In genomic region chr17:29407856-29408255, GRCh38 we compare ENCODE assay signal across 34 cellular contexts. TPM values are rescaled to one million over a fixed set of nuclear protein-coding genes. Genes with fewer than 3 reads are reported as not detected.
DNase-seq lines count a peak whose midpoint lies in the region; ATAC-seq, FAIRE-seq and TF ChIP-seq lines count a peak whose summit lies in the region.
"Had no signal": no experiment of that assay in that cellular context is flagged by ENCODE, and none has a peak within 500 bp of the region (broad histone marks: within the 10 kb centered on the region; RNA-seq: fewer than 3 reads in every experiment).

No MANE protein-coding gene starts in this region.

- H3K18ac ChIP-seq in trophoblast cell (ENCODE audit: low read length), result no peak overlapping the region

- BruUV-seq in endothelial cell of umbilical vein (replicated peaks; lab: Mats Ljungman, UMichigan), result no TSS peak

- H3K9ac ChIP-seq in SK-N-SH (no peak overlapping the region), endothelial cell of umbilical vein (replicated peaks; ENCODE audit: extremely low read depth, insufficient read depth, low read length) (no peak overlapping the region), trophoblast cell (ENCODE audit: low read length) (no peak overlapping the region)

- H3K4me2 ChIP-seq in SK-N-SH (no peak overlapping the region), endothelial cell of umbilical vein (ENCODE audit: insufficient read depth, low read length) (no peak overlapping the region), trophoblast cell (ENCODE audit: low read length) (no peak overlapping the region)
- H3K4me2 ChIP-seq: hepatocyte, PC-9 had no signal

- no peak overlapping the region for H2AFZ ChIP-seq in SK-N-SH (ENCODE audit: low read depth)
- no peak overlapping the region for H2AFZ ChIP-seq in endothelial cell of umbilical vein (ENCODE audit: low read depth, low read length)
- H2AFZ ChIP-seq in trophoblast cell (ENCODE audit: insufficient read depth, low read length, poor library complexity), result no peak overlapping the region
- H2AFZ ChIP-seq: hepatocyte, PC-9 had no signal

- H4K91ac ChIP-seq in trophoblast cell (ENCODE audit: low read depth, low read length), result no peak overlapping the region

- H3K27ac ChIP-seq in SK-N-SH (ENCODE audit: low read depth in 2 of 2, low read length in 1 of 2) (no peak overlapping the region), RWPE1 (peak overlapping the region; percentile 36), endothelial cell of umbilical vein (ENCODE audit: insufficient read depth, low read depth, low read length) (no peak overlapping the region), trophoblast cell (ENCODE audit: low read depth, low read length) (no peak overlapping the region)
- H3K27ac ChIP-seq: 22Rv1, esophagus muscularis mucosa, hepatocyte, PC-9, right atrium auricular region, suprapubic skin, WERI-Rb-1 had no signal

- peaks cover 96% of the 10 kb centered on the region for H4K20me1 ChIP-seq in SK-N-SH (ENCODE audit: insufficient read depth)
- H4K20me1 ChIP-seq in endothelial cell of umbilical vein (replicated peaks; ENCODE audit: control insufficient read depth, extremely low read depth, insufficient read depth, low read length), result peaks cover 21% of the 10 kb centered on the region

- H2BK12ac ChIP-seq in trophoblast cell (ENCODE audit: low read length), result no peak overlapping the region

- TF ChIP-seq RAD21 in SK-N-SH (IDR thresholded peaks at IDR 0.05; ENCODE audit: low read length), result no peak

- TF ChIP-seq POLR2A in endothelial cell of umbilical vein (IDR thresholded peaks at IDR 0.05; ENCODE audit: low read depth, low read length), result no peak

- H3K9me1 ChIP-seq in endothelial cell of umbilical vein (replicated peaks; ENCODE audit: control insufficient read depth, extremely low read depth, insufficient read depth, low read length), result no peaks in the 10 kb centered on the region

- no peak overlapping the region for H2BK120ac ChIP-seq in trophoblast cell (ENCODE audit: insufficient read depth, low read length, poor library complexity)

- TF ChIP-seq CTCF in SK-N-SH (IDR thresholded peaks at IDR 0.05) (no peak), RWPE1 (conservative IDR thresholded peaks at IDR 0.05; ENCODE audit: low read depth) (no peak), endothelial cell of umbilical vein (IDR thresholded peaks at IDR 0.05; ENCODE audit: extremely low read depth in 1 of 2, insufficient read depth in 1 of 2, low read depth in 1 of 2, low read length in 2 of 2) (no peak)

- H3K79me2 ChIP-seq in SK-N-SH (ENCODE audit: insufficient read depth), result peaks cover 99% of the 10 kb centered on the region
- peaks cover 80% of the 10 kb centered on the region for H3K79me2 ChIP-seq in endothelial cell of umbilical vein (ENCODE audit: control insufficient read depth, insufficient read depth, low read length)
- H3K79me2 ChIP-seq in trophoblast cell (ENCODE audit: control insufficient read depth, insufficient read depth, low read length, poor library complexity), result peaks cover 13% of the 10 kb centered on the region

- intact Hi-C loops in endothelial cell of umbilical vein (cut with micrococcal nuclease) (no loop called here), left ventricle myocardium superior (cut with micrococcal nuclease) (no loop called here)

- H3K79me1 ChIP-seq in trophoblast cell (ENCODE audit: low read length), result no peaks in the 10 kb centered on the region

- H3K4me3 ChIP-seq in SK-N-SH (ENCODE audit: low read depth in 2 of 2, low read length in 1 of 2), result no peak overlapping the region
- no peak overlapping the region for H3K4me3 ChIP-seq in endothelial cell of umbilical vein (replicated peaks in 1 of 3; ENCODE audit: insufficient read depth in 1 of 3, low read depth in 1 of 3, low read length in 3 of 3)
- H3K4me3 ChIP-seq in trophoblast cell (ENCODE audit: low read depth, low read length), result no peak overlapping the region
- H3K4me3 ChIP-seq: esophagus muscularis mucosa, hepatocyte, PC-9, right atrium auricular region, suprapubic skin had no signal

- DNase-seq in SK-N-SH (no peak), RWPE1 (ENCODE audit: low spot score) (no peak), endothelial cell of umbilical vein (ENCODE audit: low read depth, low spot score) (no peak), trophoblast cell (peak; percentile 6 to 46), NCI-H69 (lab: John Stamatoyannopoulos, UW) (no peak), left ventricle myocardium superior (no peak), iPS-NIHi11 (ENCODE audit: low spot score) (no peak)
- DNase-seq: activated CD4-positive, alpha-beta T cell treated with anti-CD3 and anti-CD28 coated beads for 4 hours; activated gamma-delta T cell treated with Interleukin-2 at 50 U/mL for 16 hours; activated T-cell treated with anti-CD3 and anti-CD28 coated beads, Interleukin-2, amount 50 U/mL, for 1 hour; C1 segment of cervical spinal cord; central memory CD4-positive, alpha-beta T cell; endodermal cell; GOT3; KBM-7; NCI-H1105; NCI-H187 treated with DMSO at 0.1 percent for 48 hours; NCI-H524; PC-9; SHP77; small intestine; stimulated activated naive CD4-positive, alpha-beta T cell; T-helper 9 cell; WERI-Rb-1 had no signal

- ATAC-seq in SK-N-SH treated with all-trans-retinoic acid at 6 μM for 48 hours, result peak; percentile 19; the same call in 2 of the 3 replicates
- no peak for ATAC-seq in left ventricle myocardium superior

- peaks cover 0 to 11% of the 10 kb centered on the region in 2 experiments; a peak in 1 of 4 replicates for H3K4me1 ChIP-seq in SK-N-SH (ENCODE audit: control insufficient read depth in 1 of 2, insufficient read depth in 2 of 2, low read depth in 1 of 2, low read length in 1 of 2)
- H3K4me1 ChIP-seq in endothelial cell of umbilical vein (ENCODE audit: control insufficient read depth, extremely low read depth, insufficient read depth, low read length), result peaks cover 13% of the 10 kb centered on the region
- H3K4me1 ChIP-seq in trophoblast cell (ENCODE audit: control insufficient read depth in 1 of 2, insufficient read depth in 2 of 2, low read length in 2 of 2), result no peaks in the 10 kb centered on the region
- H3K4me1 ChIP-seq: suprapubic skin had no signal

- H3K14ac ChIP-seq in trophoblast cell (ENCODE audit: low read length), result no peak overlapping the region

- no peak overlapping the region for H2AK5ac ChIP-seq in trophoblast cell (ENCODE audit: low read length)

- peak overlapping the region; percentile 22 for H3K4ac ChIP-seq in trophoblast cell (ENCODE audit: low read depth, low read length)

- H4K8ac ChIP-seq in trophoblast cell (ENCODE audit: low read depth, low read length), result no peak overlapping the region

- CTCF ChIA-PET in SK-N-SH (lab: Yijun Ruan, JAX), result no interaction called here
- CTCF ChIA-PET in RWPE1 (lab: Yijun Ruan, JAX), result no interaction called here
- CTCF ChIA-PET in endothelial cell of umbilical vein (lab: Charles Lee), result interaction anchor here (0.7 kb wide), 1 partner anchor 38 kb away, joined by 3 read pairs; no protein-coding TSS in a partner anchor

- dilution Hi-C loops in endothelial cell of umbilical vein (cut with MboI; ENCODE audit: extremely low pct_ligation_motif_present, low sequenced_read_pairs), result no loop called here

- no peak overlapping the region for H2BK5ac ChIP-seq in trophoblast cell (ENCODE audit: low read depth, low read length, poor library complexity)

- no peak for FAIRE-seq in endothelial cell of umbilical vein (lab: Jason Lieb, UNC)
- FAIRE-seq: astrocyte, frontal cortex, GM19239, HTR-8/SVneo, small intestine had no signal

- TF ChIP-seq EP300 in SK-N-SH (IDR thresholded peaks at IDR 0.05; ENCODE audit: borderline replicate concordance in 1 of 2, low read depth in 1 of 2, low read length in 1 of 2), result no peak

- H3K36me3 ChIP-seq in SK-N-SH (replicated peaks in 1 of 2; ENCODE audit: control insufficient read depth in 1 of 2, insufficient read depth in 2 of 2, low read length in 1 of 2) (peaks cover 0 to 23% of the 10 kb centered on the region in 2 experiments), endothelial cell of umbilical vein (ENCODE audit: control insufficient read depth in 2 of 2, extremely low read depth in 1 of 2, insufficient read depth in 2 of 2, low read length in 2 of 2) (peaks cover 0 to 6% of the 10 kb centered on the region in 2 experiments), trophoblast cell (ENCODE audit: control insufficient read depth in 1 of 2, insufficient read depth in 2 of 2, low read length in 2 of 2) (peaks cover 9 to 13% of the 10 kb centered on the region in 2 experiments)

- WGBS in SK-N-SH (ENCODE audit: low lambda C conversion rate), result 97% methylated on average over 2 of the region's 2 CpGs
- no CpG with 5 or more reads among the region's 2 CpGs for WGBS in trophoblast cell (ENCODE audit: extremely low coverage, insufficient coverage, insufficient read length)

- POLR2A ChIA-PET in SK-N-SH (lab: Yijun Ruan, JAX), result no interaction called here
- POLR2A ChIA-PET in RWPE1 (lab: Yijun Ruan, JAX; ENCODE audit: low non-redundant PET), result no interaction called here
- POLR2A ChIA-PET in endothelial cell of umbilical vein (lab: Charles Lee), result no interaction called here

- no peaks in the 10 kb centered on the region for H3K9me2 ChIP-seq in SK-N-SH

- peaks cover 33% of the 10 kb centered on the region for H3F3A ChIP-seq in SK-N-SH (replicated peaks; ENCODE audit: insufficient read depth)

- H3K23ac ChIP-seq in trophoblast cell (ENCODE audit: low read length), result no peak overlapping the region

- no peaks in the 10 kb centered on the region for H3K9me3 ChIP-seq in SK-N-SH
- no peaks in the 10 kb centered on the region for H3K9me3 ChIP-seq in endothelial cell of umbilical vein (replicated peaks; ENCODE audit: control insufficient read depth, insufficient read depth, low read length)
- H3K9me3 ChIP-seq in trophoblast cell (ENCODE audit: insufficient read depth, low read depth, low read length), result no peaks in the 10 kb centered on the region
- H3K9me3 ChIP-seq: esophagus muscularis mucosa, right atrium auricular region, suprapubic skin had no signal

- no peak overlapping the region for H4K12ac ChIP-seq in trophoblast cell (ENCODE audit: low read depth, low read length)

- no peaks in the 10 kb centered on the region for H3K27me3 ChIP-seq in SK-N-SH (ENCODE audit: insufficient read depth)
- H3K27me3 ChIP-seq in endothelial cell of umbilical vein (ENCODE audit: control insufficient read depth in 2 of 2, insufficient read depth in 2 of 2, low read length in 2 of 2), result no peaks in the 10 kb centered on the region
- H3K27me3 ChIP-seq in trophoblast cell (ENCODE audit: insufficient read depth, low read length), result no peaks in the 10 kb centered on the region
- H3K27me3 ChIP-seq: esophagus muscularis mucosa, hepatocyte, right atrium auricular region, suprapubic skin had no signal

RNA-seq across cellular contexts. Expression of gene TAOK1, which starts 17.7 kb away (rescaled TPM):
- polyA plus RNA-seq in SK-N-SH (2012; rRNA removed) (5.9 and 7.4 TPM in 2 replicates), endothelial cell of umbilical vein (8.4 and 11.0 TPM in 2 replicates)
- polyA plus RNA-seq in SK-N-SH (2012; cell fraction: cytosol; rRNA removed), result 9.7 and 11.9 TPM in 2 replicates
- polyA plus RNA-seq in SK-N-SH (2012; cell fraction: nucleus; rRNA removed), result 5.4 and 12.3 TPM in 2 replicates
- total RNA-seq in endothelial cell of umbilical vein (64.3 and 82.2 TPM in 2 replicates), left ventricle myocardium superior (43.0 TPM)
- 10.3 and 10.6 TPM in 2 replicates for polyA plus RNA-seq in endothelial cell of umbilical vein (2011; cell fraction: cytosol; rRNA removed)
- polyA plus RNA-seq in endothelial cell of umbilical vein (2011; cell fraction: nucleus; rRNA removed), result 24.7 and 31.0 TPM in 2 replicates
- polyA plus RNA-seq in endothelial cell of umbilical vein (2012), result 24.9 and 30.5 TPM in 2 replicates
- polyA minus RNA-seq in endothelial cell of umbilical vein, result 57.2 and 85.8 TPM in 2 replicates
- polyA minus RNA-seq in endothelial cell of umbilical vein (2011; cell fraction: cytosol; rRNA and poly(A)+ RNA removed), result 33.6 TPM
- 48.5 and 72.7 TPM in 2 replicates for polyA minus RNA-seq in endothelial cell of umbilical vein (2011; cell fraction: nucleus; rRNA and poly(A)+ RNA removed)
- polyA plus RNA-seq in trophoblast cell (2013), result 24.7 and 29.0 TPM in 2 replicates

Comparison
In these comparisons a context has a peak if more than half of its experiments do, and no peak if none do; other contexts are left out.
1. DNase-seq: peak in trophoblast cell (2 of 2); none in SK-N-SH (single experiment), RWPE1 (single experiment), endothelial cell of umbilical vein (single experiment), NCI-H69 (single experiment), left ventricle myocardium superior (single experiment) and iPS-NIHi11 (single experiment).